ENCODE assay signal across 8 cellular contexts in the genomic region with DNA sequence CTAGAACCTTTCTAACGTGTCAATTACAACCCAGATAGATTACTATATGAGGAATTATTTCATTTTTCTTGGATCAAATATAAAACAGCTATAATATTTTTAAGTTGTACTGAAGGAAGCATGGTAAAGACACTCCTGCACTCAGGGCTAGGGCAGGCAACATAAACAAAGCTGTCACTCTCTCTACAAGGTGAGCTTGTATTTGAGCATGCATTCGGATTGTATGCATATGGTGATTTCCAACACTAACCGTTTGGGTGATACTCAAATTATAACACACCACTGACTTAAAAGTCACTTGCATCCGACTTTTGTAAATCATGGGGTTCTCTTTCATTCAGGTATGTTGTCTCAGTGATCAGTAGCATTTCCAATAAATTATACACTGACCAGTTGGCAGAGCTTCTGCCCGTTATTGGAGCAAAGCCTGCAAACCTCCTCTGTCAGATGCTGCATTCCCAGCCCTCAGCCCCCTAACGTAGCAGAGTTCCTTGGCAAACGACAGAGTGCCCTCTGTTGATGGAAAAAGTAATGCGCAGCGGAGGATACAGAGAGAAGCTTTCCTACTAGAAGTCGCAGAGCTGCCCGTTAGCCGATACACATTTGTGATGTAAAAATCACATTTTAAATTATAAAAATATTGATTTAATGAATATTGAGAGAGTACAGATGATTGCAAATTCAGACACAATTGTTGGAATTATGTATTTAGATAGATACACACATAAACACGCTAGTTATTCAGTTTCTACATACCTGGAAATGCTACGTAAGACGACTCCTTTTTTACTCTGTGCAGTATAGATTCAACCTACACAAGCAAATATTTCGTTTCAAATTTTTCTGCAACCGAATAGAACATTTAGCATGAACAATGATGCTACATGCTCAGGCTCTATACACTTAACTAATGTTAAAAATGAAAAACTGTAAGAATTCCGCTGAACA.
DNase-seq lines count a peak whose midpoint lies in the region; ATAC-seq and TF ChIP-seq lines count a peak whose summit lies in the region.

No MANE protein-coding gene starts in this region.

- POLR2A ChIA-PET in naive thymus-derived CD8-positive, alpha-beta T cell (lab: Charles Lee), result interaction anchor here (0.8 kb wide), 1 partner anchor 9 kb away, joined by 3 read pairs; no protein-coding TSS in a partner anchor

- H3K4me3 ChIP-seq in epithelial cell of esophagus (ENCODE audit: low read length), result no peak overlapping the region

- peaks cover 18 to 64% (median 50%) of the 10 kb centered on the region in 5 donors for H3K27me3 Mint-ChIP-seq in naive thymus-derived CD8-positive, alpha-beta T cell

- no peak overlapping the region for H3K27ac Mint-ChIP-seq in naive thymus-derived CD8-positive, alpha-beta T cell

- H3K4me3 Mint-ChIP-seq in naive thymus-derived CD8-positive, alpha-beta T cell, result peak overlapping the region in 3 of 10 donors; percentile 31 to 58 (median 49)

- H3K36me3 Mint-ChIP-seq in naive thymus-derived CD8-positive, alpha-beta T cell, result no peaks in the 10 kb centered on the region

- H3K9me3 Mint-ChIP-seq in naive thymus-derived CD8-positive, alpha-beta T cell, result no peaks in the 10 kb centered on the region

- DNase-seq in DMS79 (lab: John Stamatoyannopoulos, UW) (peak; percentile 16), NCI-H2196 treated with DMSO at 0.1 percent for 48 hours (lab: John Stamatoyannopoulos, UW; ENCODE audit: unreplicated experiment) (peak; percentile 53), epithelial cell of esophagus (ENCODE audit: low read depth) (peak; percentile 69)
- DNase-seq in activated CD4-positive, alpha-beta T cell treated with anti-CD3 and anti-CD28 coated beads for 48 hours, result peak; percentile 47
- peak in 8 of 10 donors; percentile 7 to 65 (median 22) for DNase-seq in naive thymus-derived CD8-positive, alpha-beta T cell

- H3K4me1 Mint-ChIP-seq in naive thymus-derived CD8-positive, alpha-beta T cell, result peaks cover 0 to 5% (median 2%) of the 10 kb centered on the region in 4 donors

- ATAC-seq in HG02678 (IDR thresholded peaks at IDR 0.05; ENCODE audit: unreplicated experiment) (peak; percentile 56), GM19328 (IDR thresholded peaks at IDR 0.05; ENCODE audit: unreplicated experiment) (no peak), GM18873 (IDR thresholded peaks at IDR 0.05; ENCODE audit: low FRiP score, unreplicated experiment) (no peak)
- ATAC-seq in naive thymus-derived CD8-positive, alpha-beta T cell, result peak; percentile 78 to 87

- TF ChIP-seq CTCF in epithelial cell of esophagus (IDR thresholded peaks at IDR 0.05; ENCODE audit: insufficient read depth, low read depth, low read length, missing control alignments), result peak; percentile 86

Comparison
In these comparisons a context has a peak if more than half of its experiments do, and no peak if none do; other contexts are left out.
1. DNase-seq: peak in every context shown above with its lines; median percentile 69 in epithelial cell of esophagus; 53 in NCI-H2196 treated with DMSO at 0.1 percent for 48 hours; 47 in activated CD4-positive, alpha-beta T cell treated with anti-CD3 and anti-CD28 coated beads for 48 hours; 22 in naive thymus-derived CD8-positive, alpha-beta T cell; 16 in DMS79.
2. ATAC-seq: peak in HG02678 (single experiment) and naive thymus-derived CD8-positive, alpha-beta T cell (2 of 2); none in GM19328 (single experiment) and GM18873 (single experiment).